ENCODE assay signal across 8 cellular contexts in the genomic region with DNA sequence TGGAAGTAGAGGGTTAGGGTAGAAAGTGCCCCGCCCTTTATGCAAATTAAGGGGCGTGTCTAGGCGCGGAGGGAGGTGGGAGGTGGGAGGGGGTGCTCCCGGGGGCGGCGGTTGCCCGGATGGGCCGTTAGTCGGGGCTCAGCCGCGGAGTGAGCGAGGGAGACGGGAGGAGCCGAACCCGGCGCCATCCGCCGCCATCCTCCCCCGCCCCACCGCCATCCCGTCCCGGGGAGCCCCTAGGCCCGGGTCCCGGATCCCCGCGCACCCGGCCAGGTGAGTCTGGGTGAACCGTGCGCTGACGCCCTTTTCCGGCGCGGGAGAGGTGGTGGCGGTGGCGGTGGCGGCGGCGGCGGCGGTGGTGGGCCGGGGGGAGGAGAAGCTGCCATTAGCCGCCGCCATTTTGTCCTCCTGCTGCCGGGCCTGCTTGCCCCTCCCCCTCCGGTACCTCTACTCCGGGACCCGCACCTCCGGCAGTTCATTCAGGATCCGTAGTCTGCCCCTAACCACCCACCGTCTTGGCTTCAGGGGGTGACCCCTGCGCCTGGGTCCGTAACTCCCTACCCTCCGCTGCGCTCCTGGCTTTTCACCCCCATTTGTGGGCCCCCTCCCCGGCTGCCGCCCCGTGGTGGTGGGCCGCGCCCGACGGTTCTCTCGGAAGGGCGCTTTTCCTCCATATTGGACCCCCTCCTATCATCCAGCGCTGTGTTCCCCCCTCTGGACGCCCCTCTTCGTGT. TPM values are rescaled to one million over a fixed set of nuclear protein-coding genes. Genes with fewer than 3 reads are reported as not detected.
A peak's percentile ranks its signal among the peaks of the same experiment; 100 is the strongest.
DNase-seq lines count a peak whose midpoint lies in the region; ATAC-seq and TF ChIP-seq lines count a peak whose summit lies in the region.

Gene PRRC2A (plus strand): TSS at position 130 of the 734 bp plus-strand sequence. CDS start 2,075 bp downstream, outside the sequence.

- H4K20me1 ChIP-seq in DND-41 (ENCODE audit: insufficient read depth, low read length) (peaks cover 35% of the 10 kb centered on the region), IMR-90 (ENCODE audit: insufficient read depth, low read length) (peaks cover 44% of the 10 kb centered on the region)

- ATAC-seq in DND-41 (ENCODE audit: insufficient read depth, low read depth) (peak; percentile 69), GM21619 (IDR thresholded peaks at IDR 0.05; ENCODE audit: unreplicated experiment) (peak; percentile 47), IMR-90 (ENCODE audit: low read depth) (peak; percentile 79), left cardiac atrium (peak; percentile 59 to 90)

- TF ChIP-seq CTCF in DND-41 (IDR thresholded peaks at IDR 0.05; ENCODE audit: borderline replicate concordance, extremely low read depth, low read length, poor library complexity, severe bottlenecking) (no peak), IMR-90 (conservative IDR thresholded peaks at IDR 0.05; ENCODE audit: low read depth, low read length) (no peak)

- peak within 1 kb of the TSS; percentile 85 for H3K4me3 Mint-ChIP-seq in activated naive CD8-positive, alpha-beta T cell treated with anti-CD3 and anti-CD28 coated beads for 36 hours

- H4K8ac ChIP-seq in IMR-90 (ENCODE audit: low read depth in 2 of 2, low read length in 2 of 2), result peak within 1 kb of the TSS; percentile 99

- peak; percentile 91 for TF ChIP-seq POLR2A in IMR-90 (IDR thresholded peaks at IDR 0.05; ENCODE audit: low read depth, low read length)

- H3K9me3 ChIP-seq in DND-41 (ENCODE audit: insufficient read depth, low read length, severe bottlenecking) (no peaks in the 10 kb centered on the region), IMR-90 (ENCODE audit: control insufficient read depth, insufficient read depth, low read length) (no peaks in the 10 kb centered on the region)

- POLR2A ChIA-PET in IMR-90 (lab: Charles Lee; ENCODE audit: unreplicated experiment), result no interaction called here

- peak within 1 kb of the TSS; percentile 78 for H3K18ac ChIP-seq in IMR-90 (ENCODE audit: low read depth, low read length)

- H3K4me3 ChIP-seq in DND-41 (ENCODE audit: low read depth in 1 of 2, low read length in 2 of 2), result peak within 1 kb of the TSS; percentile 63 to 64; a peak in 3 of 4 replicates
- H3K4me3 ChIP-seq in IMR-90 (ENCODE audit: insufficient read depth, low read depth, low read length), result peak within 1 kb of the TSS; percentile 81

- H3K14ac ChIP-seq in IMR-90 (replicated peaks; ENCODE audit: low read depth, low read length), result peak within 1 kb of the TSS; percentile 100

- no peaks in the 10 kb centered on the region for H3K9me3 Mint-ChIP-seq in activated naive CD8-positive, alpha-beta T cell treated with anti-CD3 and anti-CD28 coated beads for 36 hours

- peak within 1 kb of the TSS; percentile 97 for H2AK5ac ChIP-seq in IMR-90 (ENCODE audit: low read depth, low read length)

- in situ Hi-C loops in IMR-90 (cut with MboI; ENCODE audit: low sequenced_read_pairs), result no loop called here

- H2AFZ ChIP-seq in DND-41 (ENCODE audit: low read depth, low read length) (peak within 1 kb of the TSS; percentile 79), IMR-90 (replicated peaks; ENCODE audit: low read length, poor library complexity) (peak within 1 kb of the TSS; percentile 99)

- peak within 1 kb of the TSS; percentile 97 for H3K56ac ChIP-seq in IMR-90 (ENCODE audit: extremely low read depth, insufficient read depth, low read length)

- peaks cover 60% of the 10 kb centered on the region for H3K36me3 Mint-ChIP-seq in activated naive CD8-positive, alpha-beta T cell treated with anti-CD3 and anti-CD28 coated beads for 36 hours

- H3K79me1 ChIP-seq in IMR-90 (ENCODE audit: low read depth in 1 of 2, low read length in 2 of 2), result peaks cover 6 to 38% of the 10 kb centered on the region in 2 experiments

- peak within 1 kb of the TSS; percentile 98 for H2BK5ac ChIP-seq in IMR-90 (ENCODE audit: low read depth, low read length, poor library complexity, severe bottlenecking)

- no peak within 1 kb of the TSS for H2BK20ac ChIP-seq in IMR-90 (ENCODE audit: low read depth, low read length)

- H2BK15ac ChIP-seq in IMR-90 (ENCODE audit: low read depth, low read length), result peak within 1 kb of the TSS; percentile 71; the same call in 2 of the 3 replicates

- DNase-seq in DND-41, result no peak
- peak; percentile 59 for DNase-seq in IMR-90
- DNase-seq in RPMI7951 (ENCODE audit: low read depth), result no peak
- no peak for DNase-seq in activated naive CD8-positive, alpha-beta T cell treated with anti-CD3 and anti-CD28 coated beads for 36 hours
- DNase-seq in left cardiac atrium, result peak; percentile 86
- DNase-seq in pulmonary artery endothelial cell (ENCODE audit: low read depth, low spot score), result no peak
- DNase-seq in foreskin melanocyte, result no peak

- H4K5ac ChIP-seq in IMR-90 (ENCODE audit: low read depth, low read length), result peak within 1 kb of the TSS; percentile 79

- WGBS in IMR-90 (ENCODE audit: extremely low coverage in 2 of 2, insufficient read length in 1 of 2), 2 experiments, result 0% methylated on average over 14 of the region's 67 CpGs; no CpG with 5 or more reads in 1 of the 2 experiments

- H3K9ac ChIP-seq in DND-41 (ENCODE audit: low read depth, low read length) (peak within 1 kb of the TSS; percentile 90), IMR-90 (ENCODE audit: low read depth, low read length) (peak within 1 kb of the TSS; percentile 100)

- TF ChIP-seq RAD21 in IMR-90 (IDR thresholded peaks at IDR 0.05; ENCODE audit: low read length), result no peak

- peak within 1 kb of the TSS; percentile 98 for H3K27ac ChIP-seq in DND-41 (ENCODE audit: low read length)
- H3K27ac ChIP-seq in IMR-90 (ENCODE audit: insufficient read depth, low read length), result peak within 1 kb of the TSS; percentile 99

- no peaks in the 10 kb centered on the region for H3K27me3 ChIP-seq in DND-41 (ENCODE audit: insufficient read depth, low read length, poor library complexity)
- no peaks in the 10 kb centered on the region for H3K27me3 ChIP-seq in IMR-90 (ENCODE audit: control insufficient read depth, insufficient read depth, low read length)

- H3K79me2 ChIP-seq in DND-41 (ENCODE audit: insufficient read depth, low read length), result peaks cover 66% of the 10 kb centered on the region

- H3K9me1 ChIP-seq in IMR-90 (ENCODE audit: insufficient read depth, low read length), result peaks cover 6% of the 10 kb centered on the region

- peaks cover 4% of the 10 kb centered on the region for H3K27me3 Mint-ChIP-seq in activated naive CD8-positive, alpha-beta T cell treated with anti-CD3 and anti-CD28 coated beads for 36 hours

- H2BK120ac ChIP-seq in IMR-90 (ENCODE audit: low read depth, low read length), result peak within 1 kb of the TSS; percentile 82

- dilution Hi-C loops in IMR-90 (cut with HindIII; ENCODE audit: low sequenced_read_pairs, unreplicated experiment), result no loop called here

- BruUV-seq in IMR-90 (replicated peaks; lab: Mats Ljungman, UMichigan), result no TSS peak

- CTCF ChIA-PET in IMR-90 (lab: Yijun Ruan, JAX), result no interaction called here

- peak within 1 kb of the TSS; percentile 99 for H3K23ac ChIP-seq in IMR-90 (ENCODE audit: low read depth, low read length)

- H3K4ac ChIP-seq in IMR-90 (ENCODE audit: low read depth, low read length), result peak within 1 kb of the TSS; percentile 98

- H2AK9ac ChIP-seq in IMR-90 (replicated peaks; ENCODE audit: low read depth, low read length, poor library complexity), result peak within 1 kb of the TSS; percentile 100

- H3K27ac Mint-ChIP-seq in activated naive CD8-positive, alpha-beta T cell treated with anti-CD3 and anti-CD28 coated beads for 36 hours, result peak within 1 kb of the TSS; percentile 97

- H3K36me3 ChIP-seq in DND-41 (ENCODE audit: insufficient read depth, low read length), result peaks cover 43% of the 10 kb centered on the region
- peaks cover 29% of the 10 kb centered on the region for H3K36me3 ChIP-seq in IMR-90 (ENCODE audit: control insufficient read depth, insufficient read depth, low read length)

- H4K91ac ChIP-seq in IMR-90 (ENCODE audit: insufficient read depth, low read depth, low read length), result peak within 1 kb of the TSS; percentile 98

- peaks cover 35% of the 10 kb centered on the region for H3K4me1 Mint-ChIP-seq in activated naive CD8-positive, alpha-beta T cell treated with anti-CD3 and anti-CD28 coated beads for 36 hours

- H3K4me2 ChIP-seq in DND-41 (ENCODE audit: insufficient read depth, low read length) (peak within 1 kb of the TSS; percentile 72), IMR-90 (ENCODE audit: low read depth, low read length) (peak within 1 kb of the TSS; percentile 98)

- H3K4me1 ChIP-seq in DND-41 (ENCODE audit: insufficient read depth, low read length), result peaks cover 56% of the 10 kb centered on the region
- H3K4me1 ChIP-seq in IMR-90 (ENCODE audit: control insufficient read depth, insufficient read depth, low read length), result no peaks in the 10 kb centered on the region

- intact Hi-C loops in IMR-90 (cut with micrococcal nuclease) (loop anchor here (1.0 kb wide), 1 partner anchor 32 kb away; the partner anchor contains the start of gene BAG6), left cardiac atrium (cut with DNase I) (no loop called here)

TF ChIP-seq in IMR-90, 13 proteins besides CTCF, POLR2A, EP300 and RAD21:
- no peak for TF ChIP-seq RFX5 (IDR thresholded peaks at IDR 0.05; ENCODE audit: low read depth, low read length)
- peak; percentile 99 for TF ChIP-seq MAZ (IDR thresholded peaks at IDR 0.05; ENCODE audit: borderline replicate concordance, low read depth, low read length)
- TF ChIP-seq CHD1 (IDR thresholded peaks at IDR 0.05; ENCODE audit: low read depth, low read length), result peak; percentile 78; the same call in 1 of the 2 replicates
TF ChIP-seq in IMR-90: peak in this region for 2.

RNA-seq across cellular contexts. Expression of gene PRRC2A, which starts in this region (rescaled TPM):
- total RNA-seq in IMR-90 (2012; rRNA removed) (7.7 and 8.1 TPM in 2 replicates), left cardiac atrium (100 to 1,000 TPM in 1 of 2 donors, 10 to 100 TPM in 1; 85.0 to 108 TPM), pulmonary artery endothelial cell (33.6 and 36.4 TPM in 2 replicates)
- polyA plus RNA-seq in IMR-90 (2012; rRNA removed), result 88.6 and 101 TPM in 2 replicates
- polyA plus RNA-seq in IMR-90 (2012; cell fraction: cytosol; rRNA removed), result 46.8 and 73.0 TPM in 2 replicates
- 196 and 327 TPM in 2 replicates for polyA plus RNA-seq in IMR-90 (2012; cell fraction: nucleus; rRNA removed; ENCODE audit: low replicate concordance)
- total RNA-seq in RPMI7951 (2014; rRNA removed; shearing (Covaris generic)), result 52.8 and 53.7 TPM in 2 replicates
- 100 to 1,000 TPM; 244 to 252 TPM for total RNA-seq in activated naive CD8-positive, alpha-beta T cell treated with anti-CD3 and anti-CD28 coated beads for 36 hours

Comparison
In these comparisons a context has a peak if more than half of its experiments do, and no peak if none do; other contexts are left out.
1. DNase-seq: peak in IMR-90 (single experiment) and left cardiac atrium (single experiment); none in DND-41 (single experiment), RPMI7951 (single experiment), activated naive CD8-positive, alpha-beta T cell treated with anti-CD3 and anti-CD28 coated beads for 36 hours (single experiment), pulmonary artery endothelial cell (single experiment) and foreskin melanocyte (single experiment).
2. Peak in every context shown above with its lines, with median percentiles within 50 percentile points of each other: ATAC-seq.